In genomic region chr17:80822021-80822699, GRCh38 we compare ENCODE assay signal across 27 cellular contexts.
DNase-seq lines count a peak whose midpoint lies in the region; ATAC-seq and TF ChIP-seq lines count a peak whose summit lies in the region.
"Had no signal": no experiment of that assay in that cellular context is flagged by ENCODE, and none has a peak within 500 bp of the region (broad histone marks: within the 10 kb centered on the region; RNA-seq: fewer than 3 reads in every experiment).

No MANE protein-coding gene starts in this region.

- peak overlapping the region; percentile 74 for H3K27ac Mint-ChIP-seq in T-helper 1 cell treated with Interleukin-12 subunit alpha and Interleukin-12 subunit beta and Interleukin-4 antibody, amounts not matched to agents 30 μg/mL and 1 μg/mL, for 36 hours
- no peak overlapping the region for H3K27ac Mint-ChIP-seq in activated T-helper 2 cell treated with anti-CD3 and anti-CD28 coated beads, Interferon-gamma antibody, Interleukin-2, Interleukin-4, amounts not matched to agents 10 μg/mL and 5 μg/mL and 100 μg/mL, durations not matched to agents 14 hours and 24 hours and 36 hours
- H3K27ac Mint-ChIP-seq: immature natural killer cell, T-cell had no signal

- H3K9ac ChIP-seq in DND-41 (ENCODE audit: low read depth, low read length) = no peak overlapping the region
- H3K9ac ChIP-seq: GM23248 had no signal

- TF ChIP-seq CTCF in DND-41 (IDR thresholded peaks at IDR 0.05; ENCODE audit: borderline replicate concordance, extremely low read depth, low read length, poor library complexity, severe bottlenecking) (no peak), adrenal gland (IDR thresholded peaks at IDR 0.05) (no peak), osteoblast (IDR thresholded peaks at IDR 0.05; ENCODE audit: extremely low read depth, low read depth, low read length) (no peak)

- H3K4me1 Mint-ChIP-seq in T-helper 1 cell treated with Interleukin-12 subunit alpha and Interleukin-12 subunit beta and Interleukin-4 antibody, amounts not matched to agents 30 μg/mL and 1 μg/mL, for 36 hours (ENCODE audit: low read depth) = peaks cover 51% of the 10 kb centered on the region
- H3K4me1 Mint-ChIP-seq in activated T-helper 2 cell treated with anti-CD3 and anti-CD28 coated beads, Interferon-gamma antibody, Interleukin-2, Interleukin-4, amounts not matched to agents 10 μg/mL and 5 μg/mL and 100 μg/mL, durations not matched to agents 14 hours and 24 hours and 36 hours (ENCODE audit: low read depth) = peaks cover 52% of the 10 kb centered on the region

- peaks cover 60% of the 10 kb centered on the region for H3K36me3 ChIP-seq in DND-41 (ENCODE audit: insufficient read depth, low read length)
- no peaks in the 10 kb centered on the region for H3K36me3 ChIP-seq in adrenal gland (replicated peaks in 1 of 2)
- peaks cover 15% of the 10 kb centered on the region for H3K36me3 ChIP-seq in osteoblast (ENCODE audit: insufficient read depth, low read length)

- H3K36me3 Mint-ChIP-seq in T-helper 1 cell treated with Interleukin-12 subunit alpha and Interleukin-12 subunit beta and Interleukin-4 antibody, amounts not matched to agents 30 μg/mL and 1 μg/mL, for 36 hours (ENCODE audit: low read depth) = peaks cover 39% of the 10 kb centered on the region
- peaks cover 71% of the 10 kb centered on the region for H3K36me3 Mint-ChIP-seq in activated T-helper 2 cell treated with anti-CD3 and anti-CD28 coated beads, Interferon-gamma antibody, Interleukin-2, Interleukin-4, amounts not matched to agents 10 μg/mL and 5 μg/mL and 100 μg/mL, durations not matched to agents 14 hours and 24 hours and 36 hours (ENCODE audit: low read depth)

- H4K20me1 ChIP-seq in DND-41 (ENCODE audit: insufficient read depth, low read length) (peaks cover 4% of the 10 kb centered on the region; the same call in 1 of the 2 replicates), osteoblast (ENCODE audit: insufficient read depth, low read length) (no peaks in the 10 kb centered on the region)

- H3K27ac ChIP-seq in DND-41 (ENCODE audit: low read length) (0 out of 2 replicates have a peak overlapping the region, but pooled peaks have one; percentile 20), adrenal gland (peak overlapping the region in 1 of 5 donors; percentile 17), osteoblast (ENCODE audit: low read depth, low read length) (peak overlapping the region; percentile 40)
- H3K27ac ChIP-seq: 22Rv1, esophagus squamous epithelium, GM23248, SJCRH30, tibial artery had no signal

- H3K9me3 Mint-ChIP-seq in T-helper 1 cell treated with Interleukin-12 subunit alpha and Interleukin-12 subunit beta and Interleukin-4 antibody, amounts not matched to agents 30 μg/mL and 1 μg/mL, for 36 hours = no peaks in the 10 kb centered on the region
- no peaks in the 10 kb centered on the region for H3K9me3 Mint-ChIP-seq in activated T-helper 2 cell treated with anti-CD3 and anti-CD28 coated beads, Interferon-gamma antibody, Interleukin-2, Interleukin-4, amounts not matched to agents 10 μg/mL and 5 μg/mL and 100 μg/mL, durations not matched to agents 14 hours and 24 hours and 36 hours
- H3K9me3 Mint-ChIP-seq: CD4-positive, CD25-positive, alpha-beta regulatory T cell; immature natural killer cell; stimulated activated naive CD8-positive, alpha-beta T cell treated with anti-CD3 and anti-CD28 coated beads, Interleukin-15, amount 100 ng/mL, for 72 hours; T-cell had no signal

- no peaks in the 10 kb centered on the region for H3K27me3 ChIP-seq in DND-41 (ENCODE audit: insufficient read depth, low read length, poor library complexity)
- H3K27me3 ChIP-seq in adrenal gland = no peaks in the 10 kb centered on the region
- H3K27me3 ChIP-seq in osteoblast (ENCODE audit: insufficient read depth, low read length) = no peaks in the 10 kb centered on the region
- H3K27me3 ChIP-seq: esophagus squamous epithelium, SJCRH30, tibial artery had no signal

- no peak overlapping the region for H3K4me3 Mint-ChIP-seq in T-helper 1 cell treated with Interleukin-12 subunit alpha and Interleukin-12 subunit beta and Interleukin-4 antibody, amounts not matched to agents 30 μg/mL and 1 μg/mL, for 36 hours
- H3K4me3 Mint-ChIP-seq in activated T-helper 2 cell treated with anti-CD3 and anti-CD28 coated beads, Interferon-gamma antibody, Interleukin-2, Interleukin-4, amounts not matched to agents 10 μg/mL and 5 μg/mL and 100 μg/mL, durations not matched to agents 14 hours and 24 hours and 36 hours (ENCODE audit: low read depth) = no peak overlapping the region
- H3K4me3 Mint-ChIP-seq: activated CD4-positive, alpha-beta T cell treated with anti-CD3 and anti-CD28 coated beads, Interleukin-2, amount 10 ng/mL, durations not matched to agents 7 days and 5 days; CD4-positive, CD25-positive, alpha-beta regulatory T cell; immature natural killer cell; stimulated activated naive CD8-positive, alpha-beta T cell treated with anti-CD3 and anti-CD28 coated beads, Interleukin-15, amount 100 ng/mL, for 72 hours; T-cell had no signal

- H3K4me3 ChIP-seq in DND-41 (ENCODE audit: low read depth in 1 of 2, low read length in 2 of 2) = no peak overlapping the region
- H3K4me3 ChIP-seq in adrenal gland = peak overlapping the region in 1 of 4 donors; percentile 6
- H3K4me3 ChIP-seq in osteoblast (ENCODE audit: insufficient read depth, low read length) = no peak overlapping the region
- H3K4me3 ChIP-seq: esophagus squamous epithelium, GM23248, SJCRH30, tibial artery had no signal

- DNase-seq in T-helper 1 cell (no peak), DND-41 (no peak), adrenal gland (peak in 6 of 7 donors; percentile 23 to 76 (median 54)), osteoblast (ENCODE audit: insufficient read length, low spot score, missing footprints) (no peak), COR-L47 (lab: John Stamatoyannopoulos, UW) (no peak)
- no peak for DNase-seq in activated T-helper 2 cell treated with anti-CD3 and anti-CD28 coated beads, Interferon-gamma antibody, Interleukin-2, Interleukin-4, amounts not matched to agents 10 μg/mL and 5 μg/mL and 100 μg/mL, durations not matched to agents 14 hours and 24 hours and 36 hours (ENCODE audit: low spot score)
- DNase-seq: activated CD4-positive, alpha-beta T cell treated with anti-CD3 and anti-CD28 coated beads, Interleukin-2, amount 10 ng/mL, durations not matched to agents 7 days and 5 days; activated gamma-delta T cell; amygdala; CD4-positive, CD25-positive, alpha-beta regulatory T cell; cortex of kidney; esophagus squamous epithelium; GM23248; immature natural killer cell; Karpas-422; NCI-H1694 treated with DMSO at 0.1 percent for 48 hours; NCI-H526; SJCRH30; stimulated activated naive CD8-positive, alpha-beta T cell treated with anti-CD3 and anti-CD28 coated beads, Interleukin-15, amount 100 ng/mL, for 72 hours; T-cell had no signal

- ATAC-seq in DND-41 (ENCODE audit: insufficient read depth, low read depth) (no peak), HG03095 (IDR thresholded peaks at IDR 0.05; ENCODE audit: unreplicated experiment) (no peak)
- ATAC-seq: left lobe of liver; Panc1; sciatic nerve; stimulated activated naive CD8-positive, alpha-beta T cell treated with anti-CD3 and anti-CD28 coated beads, Interleukin-15, amount 100 ng/mL, for 72 hours had no signal

- H3K79me2 ChIP-seq in DND-41 (ENCODE audit: insufficient read depth, low read length) (no peaks in the 10 kb centered on the region), osteoblast (ENCODE audit: insufficient read depth, low read length) (peaks cover 4% of the 10 kb centered on the region)

- H3K9me3 ChIP-seq in DND-41 (ENCODE audit: insufficient read depth, low read length, severe bottlenecking) = no peaks in the 10 kb centered on the region
- H3K9me3 ChIP-seq in adrenal gland (replicated peaks in 1 of 3) = no peaks in the 10 kb centered on the region
- no peaks in the 10 kb centered on the region for H3K9me3 ChIP-seq in osteoblast (ENCODE audit: low read depth, low read length)
- H3K9me3 ChIP-seq: esophagus squamous epithelium, SJCRH30, tibial artery had no signal

- WGBS in adrenal gland, 4 donors = 58 to 88% (median 60%) methylated on average over 27 to 36 of the region's 36 CpGs

- TF ChIP-seq POLR2A in adrenal gland (IDR thresholded peaks at IDR 0.05) = peak in 1 of 2 donors; percentile 16

- H2AFZ ChIP-seq in DND-41 (ENCODE audit: low read depth, low read length) (no peak overlapping the region), osteoblast (ENCODE audit: low read length) (no peak overlapping the region)
- H2AFZ ChIP-seq: GM23248 had no signal

- H3K4me1 ChIP-seq in DND-41 (ENCODE audit: insufficient read depth, low read length) = no peaks in the 10 kb centered on the region
- peaks cover 0 to 6% of the 10 kb centered on the region in 2 donors for H3K4me1 ChIP-seq in adrenal gland (replicated peaks in 1 of 2)
- peaks cover 7% of the 10 kb centered on the region for H3K4me1 ChIP-seq in osteoblast (ENCODE audit: insufficient read depth, low read length)

- intact Hi-C loops in adrenal gland (cut with DNase I) = no loop called here
- intact Hi-C loops in activated T-helper 2 cell treated with anti-CD3 and anti-CD28 coated beads, Interferon-gamma antibody, Interleukin-2, Interleukin-4, amounts not matched to agents 10 μg/mL and 5 μg/mL and 100 μg/mL, durations not matched to agents 14 hours and 24 hours and 36 hours (cut with micrococcal nuclease) = no loop called here

- H3K4me2 ChIP-seq in DND-41 (ENCODE audit: insufficient read depth, low read length) (no peak overlapping the region), osteoblast (ENCODE audit: insufficient read depth, low read length) (no peak overlapping the region)

- H3K27me3 Mint-ChIP-seq in T-helper 1 cell treated with Interleukin-12 subunit alpha and Interleukin-12 subunit beta and Interleukin-4 antibody, amounts not matched to agents 30 μg/mL and 1 μg/mL, for 36 hours (ENCODE audit: low read depth) = no peaks in the 10 kb centered on the region
- no peaks in the 10 kb centered on the region for H3K27me3 Mint-ChIP-seq in activated T-helper 2 cell treated with anti-CD3 and anti-CD28 coated beads, Interferon-gamma antibody, Interleukin-2, Interleukin-4, amounts not matched to agents 10 μg/mL and 5 μg/mL and 100 μg/mL, durations not matched to agents 14 hours and 24 hours and 36 hours (ENCODE audit: low read depth)
- H3K27me3 Mint-ChIP-seq: activated CD4-positive, alpha-beta T cell treated with anti-CD3 and anti-CD28 coated beads, Interleukin-2, amount 10 ng/mL, durations not matched to agents 7 days and 5 days; CD4-positive, CD25-positive, alpha-beta regulatory T cell; stimulated activated naive CD8-positive, alpha-beta T cell treated with anti-CD3 and anti-CD28 coated beads, Interleukin-15, amount 100 ng/mL, for 72 hours; T-cell had no signal

Comparison
In these comparisons a context has a peak if more than half of its experiments do, and no peak if none do; other contexts are left out.
1. DNase-seq: peak in adrenal gland (6 of 7); none in T-helper 1 cell (0 of 5), DND-41 (single experiment), osteoblast (single experiment), activated T-helper 2 cell treated with anti-CD3 and anti-CD28 coated beads, Interferon-gamma antibody, Interleukin-2, Interleukin-4, amounts not matched to agents 10 μg/mL and 5 μg/mL and 100 μg/mL, durations not matched to agents 14 hours and 24 hours and 36 hours (single experiment) and COR-L47 (single experiment).